Comparison of ENCODE assay signal across 20 cellular contexts in genomic region chr15:95922431-95922830, GRCh38.
DNase-seq lines count a peak whose midpoint lies in the region; ATAC-seq, FAIRE-seq and TF ChIP-seq lines count a peak whose summit lies in the region.
"Had no signal": no experiment of that assay in that cellular context is flagged by ENCODE, and none has a peak within 500 bp of the region (broad histone marks: within the 10 kb centered on the region; RNA-seq: fewer than 3 reads in every experiment).

No MANE protein-coding gene starts in this region.

- H3K9me3 Mint-ChIP-seq in MCF 10A (ENCODE audit: unreplicated experiment) = no peaks in the 10 kb centered on the region
- H3K9me3 Mint-ChIP-seq: activated CD4-positive, alpha-beta T cell treated with anti-CD3 and anti-CD28 coated beads, Interleukin-2, amount 10 ng/mL, durations not matched to agents 24 days and 14 days; T-cell had no signal

- H3K36me3 ChIP-seq in breast epithelium (no peaks in the 10 kb centered on the region), bronchial epithelial cell (ENCODE audit: control insufficient read depth, insufficient read depth, low read length) (no peaks in the 10 kb centered on the region)
- H3K36me3 ChIP-seq: HAP-1, ovary had no signal

- DNase-seq in MCF 10A (ENCODE audit: unreplicated experiment) = peak; percentile 6
- DNase-seq in breast epithelium (ENCODE audit: low spot score in 2 of 2) = no peak
- peak; percentile 11 for DNase-seq in HT1080 (ENCODE audit: low read depth)
- DNase-seq in bronchial epithelial cell (ENCODE audit: low read depth) = peak; percentile 26
- no peak for DNase-seq in GM20000 (ENCODE audit: low spot score)
- no peak for DNase-seq in MV-4-11 (lab: John Stamatoyannopoulos, UW)
- no peak for DNase-seq in AG20443 (ENCODE audit: low spot score)
- DNase-seq: activated CD4-positive, alpha-beta T cell treated with anti-CD3 and anti-CD28 coated beads, Interleukin-2, amount 10 ng/mL, durations not matched to agents 24 days and 14 days; activated T-cell treated with anti-CD3 and anti-CD28 coated beads, Interleukin-2, amount 50 U/mL, for 48 hours; aorta; COR-L47; mucosa of descending colon; NCI-H1417 treated with DMSO at 0.1 percent for 48 hours; NCI-H345; ovary; stimulated activated CD4-positive, alpha-beta T cell treated with anti-CD3 and anti-CD28 coated beads, Interleukin-15, amount 100 ng/mL, for 24 hours; T-cell had no signal

- no peak for ATAC-seq in GM21390 (IDR thresholded peaks at IDR 0.05; ENCODE audit: unreplicated experiment)
- ATAC-seq: mucosa of descending colon, T-cell had no signal

- H3K4me3 ChIP-seq in breast epithelium (no peak overlapping the region), bronchial epithelial cell (ENCODE audit: low read depth, low read length) (no peak overlapping the region)
- H3K4me3 ChIP-seq: HAP-1, mucosa of descending colon, ovary had no signal

- BruUV-seq in MCF 10A (replicated peaks; lab: Mats Ljungman, UMichigan) = no TSS peak

- TF ChIP-seq CTCF in MCF 10A (IDR thresholded peaks at IDR 0.05; ENCODE audit: unreplicated experiment) (no peak), breast epithelium (IDR thresholded peaks at IDR 0.05) (no peak), bronchial epithelial cell (IDR thresholded peaks at IDR 0.05; ENCODE audit: insufficient read depth, low read length, severe bottlenecking) (no peak), GM20000 (IDR thresholded peaks at IDR 0.05; ENCODE audit: extremely low read depth, missing control alignments) (no peak)

- H3K4me3 Mint-ChIP-seq in MCF 10A (ENCODE audit: unreplicated experiment) = no peak overlapping the region
- H3K4me3 Mint-ChIP-seq: activated CD4-positive, alpha-beta T cell treated with anti-CD3 and anti-CD28 coated beads, Interleukin-2, amount 10 ng/mL, durations not matched to agents 24 days and 14 days; T-cell had no signal

- no peaks in the 10 kb centered on the region for H3K4me1 Mint-ChIP-seq in MCF 10A (ENCODE audit: insufficient read depth, unreplicated experiment)
- H3K4me1 Mint-ChIP-seq: activated CD4-positive, alpha-beta T cell treated with anti-CD3 and anti-CD28 coated beads, Interleukin-2, amount 10 ng/mL, durations not matched to agents 24 days and 14 days; T-cell had no signal

- H3K4me1 ChIP-seq in breast epithelium = no peaks in the 10 kb centered on the region
- H3K4me1 ChIP-seq: HAP-1 had no signal

- CTCF ChIA-PET in MCF 10A (lab: Yijun Ruan, JAX) = interaction anchor here (0.5 to 0.7 kb wide), 4 partner anchors 23 to 1552 kb away, joined by 3 to 6 read pairs (median 3); no protein-coding TSS in a partner anchor

- H3K27ac Mint-ChIP-seq in MCF 10A (ENCODE audit: low read depth, unreplicated experiment) = no peak overlapping the region
- H3K27ac Mint-ChIP-seq: activated CD4-positive, alpha-beta T cell treated with anti-CD3 and anti-CD28 coated beads, Interleukin-2, amount 10 ng/mL, durations not matched to agents 24 days and 14 days; T-cell had no signal

- intact Hi-C loops in MCF 10A (cut with micrococcal nuclease) (no loop called here), breast epithelium (cut with DNase I; ENCODE audit: low total_unique reads) (no loop called here)

- H3K27me3 ChIP-seq in breast epithelium = no peaks in the 10 kb centered on the region
- no peaks in the 10 kb centered on the region for H3K27me3 ChIP-seq in bronchial epithelial cell (ENCODE audit: control insufficient read depth, insufficient read depth, low read length)
- H3K27me3 ChIP-seq: ovary had no signal

- no peaks in the 10 kb centered on the region for H3K9me3 ChIP-seq in breast epithelium
- H3K9me3 ChIP-seq: HAP-1, mucosa of descending colon, ovary had no signal

- H3K27me3 Mint-ChIP-seq in MCF 10A (ENCODE audit: insufficient read depth, unreplicated experiment) = no peaks in the 10 kb centered on the region

- POLR2A ChIA-PET in MCF 10A (lab: Yijun Ruan, JAX) = interaction anchor here (0.5 to 0.7 kb wide), 2 partner anchors 67 to 1205 kb away, joined by 3 read pairs; no protein-coding TSS in a partner anchor

- H3K27ac ChIP-seq in breast epithelium = no peak overlapping the region
- H3K27ac ChIP-seq: ovary had no signal

- FAIRE-seq in bronchial epithelial cell (lab: Jason Lieb, UNC) = no peak
- FAIRE-seq: frontal cortex had no signal

- H3K36me3 Mint-ChIP-seq in MCF 10A (ENCODE audit: insufficient read depth, unreplicated experiment) = no peaks in the 10 kb centered on the region
- H3K36me3 Mint-ChIP-seq: T-cell had no signal

- no peak for TF ChIP-seq POLR2A in breast epithelium (IDR thresholded peaks at IDR 0.05)

Comparison
In these comparisons a context has a peak if more than half of its experiments do, and no peak if none do; other contexts are left out.
1. DNase-seq: peak in MCF 10A (single experiment), HT1080 (single experiment) and bronchial epithelial cell (single experiment); none in breast epithelium (0 of 2), GM20000 (single experiment), MV-4-11 (single experiment) and AG20443 (single experiment).